ENCODE assay signal across 1 cellular context in the genomic region with DNA sequence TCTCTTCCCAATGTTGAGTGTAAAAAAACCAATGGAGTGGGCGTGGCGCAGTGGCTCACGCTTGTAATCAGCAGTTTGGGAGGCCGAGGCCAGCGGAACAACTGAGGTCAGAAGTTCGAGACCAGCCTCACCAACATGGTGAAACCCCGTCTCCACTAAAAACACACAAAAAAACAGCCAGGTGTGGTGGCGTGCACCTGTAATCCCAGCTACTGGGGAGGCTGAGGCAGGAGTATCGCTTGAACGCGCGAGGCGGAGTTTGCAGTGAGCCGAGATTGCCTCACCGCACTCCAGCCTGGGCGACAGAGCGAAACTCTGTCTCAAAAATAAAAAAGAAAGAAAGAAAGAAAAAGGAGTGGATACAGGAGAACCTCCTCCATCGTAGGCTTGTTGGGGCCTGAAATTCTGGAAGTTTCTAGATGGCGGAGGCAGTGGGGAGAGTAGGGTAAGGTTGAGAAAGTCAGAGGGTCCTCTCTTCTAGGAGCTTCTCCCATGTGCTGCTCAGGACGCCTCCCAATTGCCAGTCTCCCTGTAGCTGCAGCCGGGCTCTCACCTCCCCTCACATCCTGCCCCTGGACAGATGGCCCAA.
TF ChIP-seq lines count a peak whose summit lies in the region.

No MANE protein-coding gene starts in this region.

TF ChIP-seq in GM23338, 12 proteins besides CTCF, POLR2A, EP300 and RAD21 (continued from another document):
- TF ChIP-seq, protein P1, sequence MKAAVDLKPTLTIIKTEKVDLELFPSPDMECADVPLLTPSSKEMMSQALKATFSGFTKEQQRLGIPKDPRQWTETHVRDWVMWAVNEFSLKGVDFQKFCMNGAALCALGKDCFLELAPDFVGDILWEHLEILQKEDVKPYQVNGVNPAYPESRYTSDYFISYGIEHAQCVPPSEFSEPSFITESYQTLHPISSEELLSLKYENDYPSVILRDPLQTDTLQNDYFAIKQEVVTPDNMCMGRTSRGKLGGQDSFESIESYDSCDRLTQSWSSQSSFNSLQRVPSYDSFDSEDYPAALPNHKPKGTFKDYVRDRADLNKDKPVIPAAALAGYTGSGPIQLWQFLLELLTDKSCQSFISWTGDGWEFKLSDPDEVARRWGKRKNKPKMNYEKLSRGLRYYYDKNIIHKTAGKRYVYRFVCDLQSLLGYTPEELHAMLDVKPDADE (IDR thresholded peaks at IDR 0.05): no peak
- TF ChIP-seq, protein P2, sequence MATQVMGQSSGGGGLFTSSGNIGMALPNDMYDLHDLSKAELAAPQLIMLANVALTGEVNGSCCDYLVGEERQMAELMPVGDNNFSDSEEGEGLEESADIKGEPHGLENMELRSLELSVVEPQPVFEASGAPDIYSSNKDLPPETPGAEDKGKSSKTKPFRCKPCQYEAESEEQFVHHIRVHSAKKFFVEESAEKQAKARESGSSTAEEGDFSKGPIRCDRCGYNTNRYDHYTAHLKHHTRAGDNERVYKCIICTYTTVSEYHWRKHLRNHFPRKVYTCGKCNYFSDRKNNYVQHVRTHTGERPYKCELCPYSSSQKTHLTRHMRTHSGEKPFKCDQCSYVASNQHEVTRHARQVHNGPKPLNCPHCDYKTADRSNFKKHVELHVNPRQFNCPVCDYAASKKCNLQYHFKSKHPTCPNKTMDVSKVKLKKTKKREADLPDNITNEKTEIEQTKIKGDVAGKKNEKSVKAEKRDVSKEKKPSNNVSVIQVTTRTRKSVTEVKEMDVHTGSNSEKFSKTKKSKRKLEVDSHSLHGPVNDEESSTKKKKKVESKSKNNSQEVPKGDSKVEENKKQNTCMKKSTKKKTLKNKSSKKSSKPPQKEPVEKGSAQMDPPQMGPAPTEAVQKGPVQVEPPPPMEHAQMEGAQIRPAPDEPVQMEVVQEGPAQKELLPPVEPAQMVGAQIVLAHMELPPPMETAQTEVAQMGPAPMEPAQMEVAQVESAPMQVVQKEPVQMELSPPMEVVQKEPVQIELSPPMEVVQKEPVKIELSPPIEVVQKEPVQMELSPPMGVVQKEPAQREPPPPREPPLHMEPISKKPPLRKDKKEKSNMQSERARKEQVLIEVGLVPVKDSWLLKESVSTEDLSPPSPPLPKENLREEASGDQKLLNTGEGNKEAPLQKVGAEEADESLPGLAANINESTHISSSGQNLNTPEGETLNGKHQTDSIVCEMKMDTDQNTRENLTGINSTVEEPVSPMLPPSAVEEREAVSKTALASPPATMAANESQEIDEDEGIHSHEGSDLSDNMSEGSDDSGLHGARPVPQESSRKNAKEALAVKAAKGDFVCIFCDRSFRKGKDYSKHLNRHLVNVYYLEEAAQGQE (IDR thresholded peaks at IDR 0.05; ENCODE audit: unreplicated experiment): no peak
- TF ChIP-seq POLR2AphosphoS5 (IDR thresholded peaks at IDR 0.05; ENCODE audit: low read depth) (no peak), CREB1 (CRISPR knock-in tag; IDR thresholded peaks at IDR 0.05; ENCODE audit: low read depth) (no peak)
